Comparison of ENCODE assay signal across 11 cellular contexts in the genomic region with DNA sequence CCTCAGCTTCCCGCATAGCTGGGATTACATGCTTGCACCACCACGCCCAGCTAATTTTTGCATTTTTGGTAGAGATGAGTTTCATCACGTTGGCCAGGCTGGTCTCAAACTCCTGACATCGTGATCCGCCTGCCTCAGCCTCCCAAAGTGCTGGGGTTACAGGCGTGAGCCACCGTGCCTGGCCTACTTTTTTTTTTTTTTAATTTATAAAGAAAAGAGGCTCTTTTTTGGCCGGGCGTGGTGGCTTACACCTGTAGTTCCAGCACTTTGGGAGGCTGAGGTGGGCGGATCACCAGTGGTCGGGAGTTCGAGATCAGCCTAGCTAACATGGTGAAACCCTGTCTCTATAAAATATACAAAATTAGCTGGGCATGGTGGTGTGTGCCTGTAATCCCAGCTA. TPM values are rescaled to one million over a fixed set of nuclear protein-coding genes. Genes with fewer than 3 reads are reported as not detected.
DNase-seq lines count a peak whose midpoint lies in the region; ATAC-seq lines count a peak whose summit lies in the region.
"Not testable (repeated sequence)": the region's sequence is repeated elsewhere in the genome, so short reads cannot be mapped to it uniquely, and the experiment has no call there.
"Had no signal": no experiment of that assay in that cellular context is flagged by ENCODE, and none has a peak within 500 bp of the region (broad histone marks: within the 10 kb centered on the region; RNA-seq: fewer than 3 reads in every experiment).

No MANE protein-coding gene starts in this region.

- ATAC-seq in left lobe of liver = not testable (repeated sequence)

- not testable (repeated sequence) for H3K27me3 ChIP-seq in subcutaneous abdominal adipose tissue (ENCODE audit: control insufficient read depth in 5 of 5, insufficient read depth in 4 of 5, low read length in 5 of 5)

- not testable (repeated sequence) for H3K4me3 ChIP-seq in subcutaneous abdominal adipose tissue (ENCODE audit: low read depth in 1 of 5, low read length in 5 of 5)

- intact Hi-C loops in posterior vena cava (cut with DNase I) = not testable (repeated sequence)

- DNase-seq in left lobe of liver (ENCODE audit: low spot score) (peak; percentile 18), mesenteric fat pad (ENCODE audit: low spot score) (peak; percentile 35), posterior vena cava (ENCODE audit: low spot score) (peak; percentile 9)

- H3K9ac ChIP-seq in subcutaneous abdominal adipose tissue (ENCODE audit: low read length in 5 of 5) = not testable (repeated sequence)

- not testable (repeated sequence) for H3K9me3 ChIP-seq in subcutaneous abdominal adipose tissue (ENCODE audit: control insufficient read depth in 5 of 5, low read length in 5 of 5)

- peaks cover 3 to 39% (median 14%) of the 10 kb centered on the region in 5 donors for H3K4me1 ChIP-seq in subcutaneous abdominal adipose tissue (ENCODE audit: control insufficient read depth in 5 of 5, insufficient read depth in 5 of 5, low read length in 5 of 5)

- H3K36me3 ChIP-seq in subcutaneous abdominal adipose tissue (ENCODE audit: control insufficient read depth in 5 of 5, insufficient read depth in 5 of 5, low read length in 5 of 5) = peaks cover 5 to 25% (median 13%) of the 10 kb centered on the region in 5 donors

- peak overlapping the region; percentile 50 for H3K27ac ChIP-seq in subcutaneous abdominal adipose tissue (ENCODE audit: low read depth, low read length)

RNA-seq across cellular contexts. Expression of gene STAC2, which starts 24.3 kb away (rescaled TPM):
- total RNA-seq in left lobe of liver (not detected), mesenteric fat pad (0.16 TPM), posterior vena cava (1 to 10 TPM in 1 of 2 donors, under 1 TPM in 1; 0.71 to 1.2 TPM)
- total RNA-seq: A172; B cell; Calu3; CD4-positive, alpha-beta memory T cell; CD4-positive, alpha-beta T cell; CD4-positive, CD25-positive, alpha-beta regulatory T cell; CD8-positive, alpha-beta memory T cell had no signal

RNA-seq across cellular contexts. Expression of gene RPL19, which starts 50.0 kb away (rescaled TPM):
- 484 TPM for total RNA-seq in left lobe of liver
- 1,346 TPM for total RNA-seq in mesenteric fat pad
- 1,000 to 10,000 TPM; 1,084 to 1,135 TPM for total RNA-seq in posterior vena cava

RNA-seq across cellular contexts. Expression of gene CACNB1, which starts 52.6 kb away (rescaled TPM):
- total RNA-seq in left lobe of liver = 0.40 TPM
- total RNA-seq in mesenteric fat pad = 5.1 TPM
- total RNA-seq in posterior vena cava = 10 to 100 TPM in 1 of 2 donors, 1 to 10 TPM in 1; 8.8 to 11.3 TPM
